10 cellular contexts compared by ENCODE assay signal in the genomic region with DNA sequence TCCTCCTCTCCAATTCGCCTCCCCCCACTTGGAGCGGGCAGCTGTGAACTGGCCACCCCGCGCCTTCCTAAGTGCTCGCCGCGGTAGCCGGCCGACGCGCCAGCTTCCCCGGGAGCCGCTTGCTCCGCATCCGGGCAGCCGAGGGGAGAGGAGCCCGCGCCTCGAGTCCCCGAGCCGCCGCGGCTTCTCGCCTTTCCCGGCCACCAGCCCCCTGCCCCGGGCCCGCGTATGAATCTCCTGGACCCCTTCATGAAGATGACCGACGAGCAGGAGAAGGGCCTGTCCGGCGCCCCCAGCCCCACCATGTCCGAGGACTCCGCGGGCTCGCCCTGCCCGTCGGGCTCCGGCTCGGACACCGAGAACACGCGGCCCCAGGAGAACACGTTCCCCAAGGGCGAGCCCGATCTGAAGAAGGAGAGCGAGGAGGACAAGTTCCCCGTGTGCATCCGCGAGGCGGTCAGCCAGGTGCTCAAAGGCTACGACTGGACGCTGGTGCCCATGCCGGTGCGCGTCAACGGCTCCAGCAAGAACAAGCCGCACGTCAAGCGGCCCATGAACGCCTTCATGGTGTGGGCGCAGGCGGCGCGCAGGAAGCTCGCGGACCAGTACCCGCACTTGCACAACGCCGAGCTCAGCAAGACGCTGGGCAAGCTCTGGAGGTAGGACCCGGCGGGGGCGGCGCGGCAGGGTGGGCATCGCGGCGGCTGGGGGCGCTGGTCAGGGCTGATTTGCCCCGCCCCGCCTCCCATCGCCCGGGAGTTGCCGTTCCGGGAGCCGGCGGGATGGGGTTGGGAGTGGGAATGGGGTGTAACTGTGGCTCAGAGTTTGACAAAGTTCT. TPM values are rescaled to one million over a fixed set of nuclear protein-coding genes. Genes with fewer than 3 reads are reported as not detected.
DNase-seq lines count a peak whose midpoint lies in the region; ATAC-seq, FAIRE-seq and TF ChIP-seq lines count a peak whose summit lies in the region.
"Had no signal": no experiment of that assay in that cellular context is flagged by ENCODE, and none has a peak within 500 bp of the region (broad histone marks: within the 10 kb centered on the region; RNA-seq: fewer than 3 reads in every experiment).

No MANE protein-coding gene starts in this region.

- POLR2A ChIA-PET in T-cell (lab: Charles Lee), result no interaction called here

- H3K27ac ChIP-seq in SJCRH30 (peak overlapping the region; percentile 77), pancreas (peak overlapping the region; percentile 73 to 95 (median 90))

- peaks cover 61% of the 10 kb centered on the region for H3K27me3 Mint-ChIP-seq in activated T-helper 1 cell treated with anti-CD3 and anti-CD28 coated beads, Interleukin-12 subunit alpha, Interleukin-12 subunit beta, Interleukin-2, Interleukin-4 antibody, amounts not matched to agents 30 ng/mL and 10 ng/mL and 1 ng/mL, durations not matched to agents 14 hours and 24 hours and 36 hours (ENCODE audit: insufficient read depth)
- H3K27me3 Mint-ChIP-seq in T-cell, result peaks cover 54 to 64% of the 10 kb centered on the region in 2 donors

- H3K27me3 ChIP-seq in SJCRH30 (no peaks in the 10 kb centered on the region), pancreas (no peaks in the 10 kb centered on the region)

- no peak for FAIRE-seq in pancreas (lab: Jason Lieb, UNC)

- CTCF ChIA-PET in T-cell (lab: Charles Lee), result no interaction called here

- H3K4me3 ChIP-seq in SJCRH30 (peak overlapping the region; percentile 94), foreskin fibroblast (ENCODE audit: low read depth in 1 of 2, low read length in 2 of 2) (peak overlapping the region; percentile 68 to 81), pancreas (peak overlapping the region; percentile 40 to 92 (median 68))

- H3K4me3 Mint-ChIP-seq in activated T-helper 1 cell treated with anti-CD3 and anti-CD28 coated beads, Interleukin-12 subunit alpha, Interleukin-12 subunit beta, Interleukin-2, Interleukin-4 antibody, amounts not matched to agents 30 ng/mL and 10 ng/mL and 1 ng/mL, durations not matched to agents 14 hours and 24 hours and 36 hours, result no peak overlapping the region
- peak overlapping the region in 1 of 3 donors; percentile 25 for H3K4me3 Mint-ChIP-seq in T-cell

- DNase-seq in NCI-H146 (lab: John Stamatoyannopoulos, UW) (peak; percentile 56), NCI-H146 treated with DMSO at 0.1 percent for 48 hours (lab: John Stamatoyannopoulos, UW; ENCODE audit: unreplicated experiment) (no peak), SJCRH30 (peak; percentile 73), foreskin fibroblast (peak; percentile 62 to 84), pancreas (peak; percentile 35 to 88 (median 58)), T-cell (no peak)
- DNase-seq in activated T-helper 1 cell treated with anti-CD3 and anti-CD28 coated beads, Interleukin-12 subunit alpha, Interleukin-12 subunit beta, Interleukin-2, Interleukin-4 antibody, amounts not matched to agents 30 ng/mL and 10 ng/mL and 1 ng/mL, durations not matched to agents 14 hours and 24 hours and 36 hours (ENCODE audit: low spot score), result no peak
- DNase-seq: CD4-positive, CD25-positive, alpha-beta regulatory T cell had no signal

- peaks cover 24% of the 10 kb centered on the region for H3K4me1 ChIP-seq in SJCRH30
- H3K4me1 ChIP-seq in pancreas, result peaks cover 0 to 23% (median 15%) of the 10 kb centered on the region in 3 donors

- H3K4me1 Mint-ChIP-seq in activated T-helper 1 cell treated with anti-CD3 and anti-CD28 coated beads, Interleukin-12 subunit alpha, Interleukin-12 subunit beta, Interleukin-2, Interleukin-4 antibody, amounts not matched to agents 30 ng/mL and 10 ng/mL and 1 ng/mL, durations not matched to agents 14 hours and 24 hours and 36 hours (ENCODE audit: low read depth), result no peaks in the 10 kb centered on the region
- H3K4me1 Mint-ChIP-seq in T-cell, result peaks cover 16 to 24% (median 18%) of the 10 kb centered on the region in 3 donors

- ATAC-seq in HG02840 (IDR thresholded peaks at IDR 0.05; ENCODE audit: low FRiP score, unreplicated experiment), result peak; percentile 16
- peak; percentile 18 to 38 (median 26) for ATAC-seq in pancreas
- ATAC-seq in T-cell (replicated peaks in 1 of 4), result no peak
- ATAC-seq: activated naive CD4-positive, alpha-beta T cell treated with anti-CD3 and anti-CD28 coated beads, Interleukin-2, amount 50 U/mL, for 72 hours had no signal

- WGBS in pancreas, 2 donors, result 1% methylated on average over 75 to 88 of the region's 88 CpGs

- no peaks in the 10 kb centered on the region for H3K9me3 ChIP-seq in SJCRH30 (replicated peaks)
- H3K9me3 ChIP-seq in pancreas, result no peaks in the 10 kb centered on the region

- H3K36me3 ChIP-seq in SJCRH30 (peaks cover 34% of the 10 kb centered on the region), pancreas (peaks cover 0 to 19% (median 6%) of the 10 kb centered on the region in 3 donors)

- no peaks in the 10 kb centered on the region for H3K9me3 Mint-ChIP-seq in activated T-helper 1 cell treated with anti-CD3 and anti-CD28 coated beads, Interleukin-12 subunit alpha, Interleukin-12 subunit beta, Interleukin-2, Interleukin-4 antibody, amounts not matched to agents 30 ng/mL and 10 ng/mL and 1 ng/mL, durations not matched to agents 14 hours and 24 hours and 36 hours
- peaks cover 0 to 6% (median 0%) of the 10 kb centered on the region in 3 donors for H3K9me3 Mint-ChIP-seq in T-cell

- H3K27ac Mint-ChIP-seq in activated T-helper 1 cell treated with anti-CD3 and anti-CD28 coated beads, Interleukin-12 subunit alpha, Interleukin-12 subunit beta, Interleukin-2, Interleukin-4 antibody, amounts not matched to agents 30 ng/mL and 10 ng/mL and 1 ng/mL, durations not matched to agents 14 hours and 24 hours and 36 hours, result no peak overlapping the region
- no peak overlapping the region for H3K27ac Mint-ChIP-seq in T-cell
- H3K27ac Mint-ChIP-seq: CD4-positive, CD25-positive, alpha-beta regulatory T cell had no signal

- intact Hi-C loops in pancreas (cut with DNase I), result loop anchor here in 2 of 3 donors (10.0 kb wide), 2 partner anchors 303 to 413 kb away; no protein-coding TSS in a partner anchor
- intact Hi-C loops in activated T-helper 1 cell treated with anti-CD3 and anti-CD28 coated beads, Interleukin-12 subunit alpha, Interleukin-12 subunit beta, Interleukin-2, Interleukin-4 antibody, amounts not matched to agents 30 ng/mL and 10 ng/mL and 1 ng/mL, durations not matched to agents 14 hours and 24 hours and 36 hours (cut with micrococcal nuclease), result no loop called here

- TF ChIP-seq CTCF in foreskin fibroblast (IDR thresholded peaks at IDR 0.05; ENCODE audit: low read depth, low read length) (no peak), pancreas (IDR thresholded peaks at IDR 0.05) (no peak)

- H3K36me3 Mint-ChIP-seq in activated T-helper 1 cell treated with anti-CD3 and anti-CD28 coated beads, Interleukin-12 subunit alpha, Interleukin-12 subunit beta, Interleukin-2, Interleukin-4 antibody, amounts not matched to agents 30 ng/mL and 10 ng/mL and 1 ng/mL, durations not matched to agents 14 hours and 24 hours and 36 hours (ENCODE audit: low read depth), result peaks cover 2% of the 10 kb centered on the region
- no peaks in the 10 kb centered on the region for H3K36me3 Mint-ChIP-seq in T-cell
- H3K36me3 Mint-ChIP-seq: CD4-positive, CD25-positive, alpha-beta regulatory T cell had no signal

RNA-seq across cellular contexts. Expression of a gene that starts 0.6 kb away (rescaled TPM):
- 104 and 105 TPM in 2 replicates for total RNA-seq in SJCRH30 (2014; rRNA removed; shearing (Covaris generic))
- total RNA-seq in pancreas (10 to 100 TPM; 22.7 to 76.1 (median 34.2) TPM), T-cell (under 1 TPM in 3 of 5 donors, not detected in 2; 0.13 to 0.35 (median 0.23) TPM)
- 10 to 100 TPM; 26.0 to 31.9 TPM for polyA plus RNA-seq in pancreas
- not detected in 2 replicates for total RNA-seq in activated T-helper 1 cell treated with anti-CD3 and anti-CD28 coated beads, Interleukin-12 subunit alpha, Interleukin-12 subunit beta, Interleukin-2, Interleukin-4 antibody, amounts not matched to agents 30 ng/mL and 10 ng/mL and 1 ng/mL, durations not matched to agents 14 hours and 24 hours and 36 hours
- total RNA-seq: activated naive CD4-positive, alpha-beta T cell treated with anti-CD3 and anti-CD28 coated beads, Interleukin-2, amount 50 U/mL, for 72 hours; CD4-positive, CD25-positive, alpha-beta regulatory T cell had no signal
- polyA plus RNA-seq: CD4-positive, CD25-positive, alpha-beta regulatory T cell had no signal

Comparison
In these comparisons a context has a peak if more than half of its experiments do, and no peak if none do; other contexts are left out.
1. DNase-seq: peak in NCI-H146 (single experiment), SJCRH30 (2 of 2), foreskin fibroblast (2 of 2) and pancreas (6 of 6); none in NCI-H146 treated with DMSO at 0.1 percent for 48 hours (single experiment), activated T-helper 1 cell treated with anti-CD3 and anti-CD28 coated beads, Interleukin-12 subunit alpha, Interleukin-12 subunit beta, Interleukin-2, Interleukin-4 antibody, amounts not matched to agents 30 ng/mL and 10 ng/mL and 1 ng/mL, durations not matched to agents 14 hours and 24 hours and 36 hours (single experiment) and T-cell (0 of 34).
2. ATAC-seq: peak in HG02840 (single experiment) and pancreas (4 of 4); none in T-cell (0 of 4).
3. RNA of a gene that starts 0.6 kb away (total RNA-seq): 104 to 105 TPM in SJCRH30 and 22.7 to 76.1 TPM in pancreas; 0.13 to 0.35 TPM in T-cell and not detected in activated T-helper 1 cell treated with anti-CD3 and anti-CD28 coated beads, Interleukin-12 subunit alpha, Interleukin-12 subunit beta, Interleukin-2, Interleukin-4 antibody, amounts not matched to agents 30 ng/mL and 10 ng/mL and 1 ng/mL, durations not matched to agents 14 hours and 24 hours and 36 hours; every median in the first group is over 10 times any median in the second.
4. Peak in every context shown above with its lines, with median percentiles within 50 percentile points of each other: H3K4me3 ChIP-seq.